ENCODE assay signal across 8 cellular contexts in genomic region chr3:196632033-196632751, GRCh38. TPM values are rescaled to one million over a fixed set of nuclear protein-coding genes. Genes with fewer than 3 reads are reported as not detected.
A peak's percentile ranks its signal among the peaks of the same experiment; 100 is the strongest.
DNase-seq lines count a peak whose midpoint lies in the region; ATAC-seq, FAIRE-seq and TF ChIP-seq lines count a peak whose summit lies in the region.

No MANE protein-coding gene starts in this region.

- H3K27ac ChIP-seq in pancreas (peak overlapping the region; percentile 54 to 83 (median 65)), tibial artery (peak overlapping the region; percentile 41 to 76)

- H3K27me3 ChIP-seq in pancreas (no peaks in the 10 kb centered on the region), tibial artery (peaks cover 0 to 19% of the 10 kb centered on the region in 2 donors)

- no peak for FAIRE-seq in pancreas (lab: Jason Lieb, UNC)

- peaks cover 43% of the 10 kb centered on the region for H3K4me1 Mint-ChIP-seq in activated naive CD8-positive, alpha-beta T cell (ENCODE audit: low read depth)

- peak overlapping the region; percentile 41 to 72 (median 54) for H3K4me3 ChIP-seq in pancreas
- peak overlapping the region; percentile 55 to 66 for H3K4me3 ChIP-seq in tibial artery

- H3K9me3 Mint-ChIP-seq in activated naive CD8-positive, alpha-beta T cell (ENCODE audit: low read depth): no peaks in the 10 kb centered on the region

- peak overlapping the region; percentile 94 for H3K27ac Mint-ChIP-seq in activated naive CD8-positive, alpha-beta T cell

- H3K9me3 ChIP-seq in pancreas: no peaks in the 10 kb centered on the region
- H3K9me3 ChIP-seq in tibial artery: no peaks in the 10 kb centered on the region

- H3K4me1 ChIP-seq in pancreas (peaks cover 0 to 2% (median 0%) of the 10 kb centered on the region in 3 donors), tibial artery (peaks cover 3 to 17% (median 10%) of the 10 kb centered on the region in 4 donors)

- TF ChIP-seq CTCF in pancreas (IDR thresholded peaks at IDR 0.05) (peak in 1 of 4 donors; percentile 14), tibial artery (IDR thresholded peaks at IDR 0.05) (no peak)

- intact Hi-C loops in Right ventricle myocardium superior (cut with DNase I) (no loop called here), pancreas (cut with DNase I) (no loop called here), tibial artery (cut with DNase I; ENCODE audit: low total_unique reads) (no loop called here)

- H3K4me3 Mint-ChIP-seq in activated naive CD8-positive, alpha-beta T cell: peak overlapping the region; percentile 91

- peak; percentile 66 for TF ChIP-seq POLR2A in GM10847 (IDR thresholded peaks at IDR 0.05; ENCODE audit: extremely low read depth, insufficient read length)

- 1% methylated on average over 43 to 44 of the region's 44 CpGs for WGBS in pancreas, 2 donors

- peak; percentile 64 for ATAC-seq in HG02623 (IDR thresholded peaks at IDR 0.05; ENCODE audit: unreplicated experiment)
- peak; percentile 96 for ATAC-seq in SK-N-SH treated with all-trans-retinoic acid at 6 μM for 48 hours
- peak; percentile 97 for ATAC-seq in Right ventricle myocardium superior (ENCODE audit: poor library complexity)
- ATAC-seq in pancreas: peak; percentile 94 to 98 (median 96)

- H3K36me3 Mint-ChIP-seq in activated naive CD8-positive, alpha-beta T cell: no peaks in the 10 kb centered on the region

- H3K36me3 ChIP-seq in pancreas (no peaks in the 10 kb centered on the region), tibial artery (no peaks in the 10 kb centered on the region)

- DNase-seq in NCI-H1105 (lab: John Stamatoyannopoulos, UW) (peak; percentile 95), Right ventricle myocardium superior (peak; percentile 95), pancreas (peak; percentile 64 to 92 (median 76)), tibial artery (peak; percentile 82 to 88)

- H3K27me3 Mint-ChIP-seq in activated naive CD8-positive, alpha-beta T cell: no peaks in the 10 kb centered on the region

TF ChIP-seq in SK-N-SH treated with all-trans-retinoic acid at 6 μM for 48 hours, 23 proteins besides CTCF, POLR2A, EP300 and RAD21:
- TF ChIP-seq PATZ1 (CRISPR knock-in tag; IDR thresholded peaks at IDR 0.05; ENCODE audit: borderline replicate concordance): 0 out of 2 replicates have a peak, but pooled peaks have one; percentile 27
- TF ChIP-seq OSR1 (CRISPR knock-in tag; IDR thresholded peaks at IDR 0.05): no peak

RNA-seq across cellular contexts. Expression of gene NRROS, which starts 7.3 kb away (rescaled TPM):
- total RNA-seq in Right ventricle myocardium superior: 2.4 TPM
- 1 to 10 TPM in 3 of 6 donors, under 1 TPM in 3; 0.37 to 3.6 (median 1.0) TPM for total RNA-seq in pancreas
- polyA plus RNA-seq in pancreas: 1 to 10 TPM in 1 of 2 donors, under 1 TPM in 1; 0.61 to 1.4 TPM

Comparison
In these comparisons a context has a peak if more than half of its experiments do, and no peak if none do; other contexts are left out.
1. Peak in every context shown above with its lines: DNase-seq, ATAC-seq, H3K4me3 ChIP-seq and H3K27ac ChIP-seq.